In the genomic region with DNA sequence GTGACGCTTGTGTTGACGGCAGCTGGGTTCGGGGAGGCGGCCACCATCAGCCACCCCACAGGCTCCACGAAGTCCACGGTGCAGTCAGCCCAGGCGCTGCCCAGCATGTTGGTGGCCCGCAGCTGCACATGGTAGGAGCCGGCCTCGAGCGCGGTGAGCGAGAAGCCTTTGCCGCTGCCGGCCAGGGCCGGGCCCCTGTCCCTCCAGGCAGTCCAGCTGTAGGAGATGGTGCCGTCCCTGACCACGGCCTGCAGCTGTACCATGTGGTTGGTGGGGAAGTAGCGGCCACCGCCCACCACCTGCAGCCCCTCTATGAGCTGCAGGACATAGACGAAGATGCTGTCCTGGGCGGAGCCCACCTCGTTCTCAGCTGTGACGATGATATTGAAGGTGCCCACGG, we compare ENCODE assay signal across 4 cellular contexts. TPM values are rescaled to one million over a fixed set of nuclear protein-coding genes. Genes with fewer than 3 reads are reported as not detected.
"Had no signal": no experiment of that assay in that cellular context is flagged by ENCODE, and none has a peak within 500 bp of the region (broad histone marks: within the 10 kb centered on the region; RNA-seq: fewer than 3 reads in every experiment).

No MANE protein-coding gene starts in this region.

RNA-seq across cellular contexts. Expression of gene NPIPA8, which starts 50.0 kb away (rescaled TPM):
- total RNA-seq: left ventricle myocardium superior, lung microvascular endothelial cell, osteoblast, smooth muscle cell had no signal
- polyA plus RNA-seq: smooth muscle cell had no signal
